Comparison of ENCODE assay signal across 21 cellular contexts in genomic region chr12:108733132-108733531, GRCh38. TPM values are rescaled to one million over a fixed set of nuclear protein-coding genes. Genes with fewer than 3 reads are reported as not detected.
A peak's percentile ranks its signal among the peaks of the same experiment; 100 is the strongest.
DNase-seq lines count a peak whose midpoint lies in the region; ATAC-seq and TF ChIP-seq lines count a peak whose summit lies in the region.
"Had no signal": no experiment of that assay in that cellular context is flagged by ENCODE, and none has a peak within 500 bp of the region (broad histone marks: within the 10 kb centered on the region; RNA-seq: fewer than 3 reads in every experiment).

No MANE protein-coding gene starts in this region.

- H3K4me1 ChIP-seq in muscle layer of colon (ENCODE audit: insufficient read depth, low read length) = peaks cover 13% of the 10 kb centered on the region
- H3K4me1 ChIP-seq in tibial nerve = peaks cover 0 to 36% (median 16%) of the 10 kb centered on the region in 4 donors

- peaks cover 38% of the 10 kb centered on the region for H3K4me1 Mint-ChIP-seq in activated CD4-positive, alpha-beta T cell treated with anti-CD3 and anti-CD28 coated beads for 36 hours

- no peaks in the 10 kb centered on the region for H3K36me3 Mint-ChIP-seq in activated CD4-positive, alpha-beta T cell treated with anti-CD3 and anti-CD28 coated beads for 36 hours (ENCODE audit: low read depth)
- H3K36me3 Mint-ChIP-seq: immature natural killer cell had no signal

- no peaks in the 10 kb centered on the region for H3K9me3 Mint-ChIP-seq in activated CD4-positive, alpha-beta T cell treated with anti-CD3 and anti-CD28 coated beads for 36 hours (ENCODE audit: low read depth)
- H3K9me3 Mint-ChIP-seq: activated CD4-positive, alpha-beta T cell treated with anti-CD3 and anti-CD28 coated beads, Interleukin-2, amount 10 ng/mL, durations not matched to agents 7 days and 5 days; immature natural killer cell had no signal

- CTCF ChIA-PET in activated CD4-positive, alpha-beta T cell treated with anti-CD3 and anti-CD28 coated beads for 36 hours (lab: Charles Lee) = interaction anchor here (1.4 to 2.8 kb wide), 2 partner anchors 67 to 69 kb away, joined by 5 to 16 read pairs; no protein-coding TSS in a partner anchor

- no peaks in the 10 kb centered on the region for H3K9me3 ChIP-seq in muscle layer of colon (ENCODE audit: low read length)
- no peaks in the 10 kb centered on the region for H3K9me3 ChIP-seq in tibial nerve
- H3K9me3 ChIP-seq: BLaER1, testis had no signal

- ATAC-seq in activated CD4-positive, alpha-beta T cell treated with anti-CD3 and anti-CD28 coated beads for 36 hours = no peak
- no peak for ATAC-seq in GM21360 (IDR thresholded peaks at IDR 0.05; ENCODE audit: unreplicated experiment)
- ATAC-seq: PC-3 had no signal

- no peaks in the 10 kb centered on the region for H3K27me3 Mint-ChIP-seq in activated CD4-positive, alpha-beta T cell treated with anti-CD3 and anti-CD28 coated beads for 36 hours

- TF ChIP-seq EP300 in tibial nerve (IDR thresholded peaks at IDR 0.05) = no peak

- WGBS in tibial nerve, 2 donors = 82 to 93% methylated on average over 7 of the region's 7 CpGs

- H3K27ac ChIP-seq in coronary artery (peak overlapping the region; percentile 98 to 99), muscle layer of colon (ENCODE audit: low read depth, low read length) (peak overlapping the region; percentile 78), tibial nerve (peak overlapping the region; percentile 71 to 100 (median 96))

- POLR2A ChIA-PET in activated CD4-positive, alpha-beta T cell treated with anti-CD3 and anti-CD28 coated beads for 36 hours (lab: Charles Lee) = no interaction called here

- no peak overlapping the region for H3K9ac ChIP-seq in muscle layer of colon (ENCODE audit: low read length)
- H3K9ac ChIP-seq: BLaER1 had no signal

- DNase-seq in activated CD4-positive, alpha-beta T cell treated with anti-CD3 and anti-CD28 coated beads for 36 hours = peak; percentile 6
- DNase-seq in activated CD4-positive, alpha-beta T cell treated with anti-CD3 and anti-CD28 coated beads for 48 hours = no peak
- no peak for DNase-seq in coronary artery (ENCODE audit: low spot score)
- no peak for DNase-seq in tibial nerve (ENCODE audit: low spot score in 2 of 2)
- DNase-seq in nucleus accumbens (lab: John Stamatoyannopoulos, UW) = no peak
- no peak for DNase-seq in central memory CD4-positive, alpha-beta T cell
- DNase-seq: activated CD4-positive, alpha-beta T cell treated with anti-CD3 and anti-CD28 coated beads, Interleukin-2, amount 10 ng/mL, durations not matched to agents 7 days and 5 days; activated naive CD4-positive, alpha-beta T cell; anterior cingulate cortex; cortex of kidney; DMS 273 treated with DMSO at 0.1 percent for 48 hours; GM23248; immature natural killer cell; NCI-H1048; NCI-H2081 treated with DMSO at 0.1 percent for 48 hours; NCI-H526; PC-3; testis had no signal

- H3K36me3 ChIP-seq in muscle layer of colon (ENCODE audit: insufficient read depth, low read length) (no peaks in the 10 kb centered on the region), tibial nerve (no peaks in the 10 kb centered on the region)
- H3K36me3 ChIP-seq: BLaER1 had no signal

- H3K27me3 ChIP-seq in muscle layer of colon (ENCODE audit: control insufficient read depth in 1 of 2, insufficient read depth in 2 of 2, low read length in 2 of 2) (no peaks in the 10 kb centered on the region), tibial nerve (no peaks in the 10 kb centered on the region)
- H3K27me3 ChIP-seq: BLaER1, testis had no signal

- H3K4me3 ChIP-seq in coronary artery = no peak overlapping the region
- no peak overlapping the region for H3K4me3 ChIP-seq in muscle layer of colon (ENCODE audit: low read depth in 1 of 2, low read length in 2 of 2)
- H3K4me3 ChIP-seq in tibial nerve = no peak overlapping the region
- H3K4me3 ChIP-seq: BLaER1 had no signal

- no peak overlapping the region for H3K4me3 Mint-ChIP-seq in activated CD4-positive, alpha-beta T cell treated with anti-CD3 and anti-CD28 coated beads for 36 hours

- TF ChIP-seq POLR2A in tibial nerve (IDR thresholded peaks at IDR 0.05) = no peak

- intact Hi-C loops in activated CD4-positive, alpha-beta T cell treated with anti-CD3 and anti-CD28 coated beads for 36 hours (cut with DNase I, micrococcal nuclease) = loop anchor here (5.0 kb wide), 6 partner anchors 69 to 1641 kb away; partner anchors contain the start of genes ATP2A2 (in 1 of the 2), CRY1 (in 1 of the 2), ISCU (in 1 of the 2) and PWP1 (in 1 of the 2)

- TF ChIP-seq CTCF in coronary artery (IDR thresholded peaks at IDR 0.05) (no peak), tibial nerve (IDR thresholded peaks at IDR 0.05) (no peak)

- no peak overlapping the region for H3K27ac Mint-ChIP-seq in activated CD4-positive, alpha-beta T cell treated with anti-CD3 and anti-CD28 coated beads for 36 hours
- H3K27ac Mint-ChIP-seq: activated CD4-positive, alpha-beta T cell treated with anti-CD3 and anti-CD28 coated beads, Interleukin-2, amount 10 ng/mL, durations not matched to agents 7 days and 5 days had no signal

RNA-seq across cellular contexts. Expression of gene CORO1C, which starts 1.8 kb away (rescaled TPM):
- total RNA-seq in activated CD4-positive, alpha-beta T cell treated with anti-CD3 and anti-CD28 coated beads for 36 hours = 10 to 100 TPM; 83.5 to 90.8 TPM
- total RNA-seq in tibial nerve = 100 to 1,000 TPM; 110 to 181 (median 158) TPM
